10 cellular contexts compared by ENCODE assay signal in the genomic region with DNA sequence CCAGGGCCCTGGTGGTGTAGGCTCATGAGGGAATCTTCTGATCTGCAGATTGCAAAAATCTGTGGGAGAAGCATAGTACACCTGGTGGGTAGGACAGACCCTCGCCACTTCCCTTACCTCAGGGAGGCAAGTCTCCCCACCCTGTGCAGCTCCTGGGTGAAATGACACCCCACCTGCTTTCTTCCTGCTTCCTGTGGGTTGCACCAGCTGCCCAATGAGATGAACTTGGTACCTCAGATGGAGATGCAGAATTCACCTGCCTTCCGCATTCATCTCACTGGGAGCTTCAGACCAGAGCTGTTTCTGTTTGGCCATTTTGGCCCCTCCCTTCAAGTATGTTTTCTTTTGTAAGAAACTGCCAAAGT. TPM values are rescaled to one million over a fixed set of nuclear protein-coding genes. Genes with fewer than 3 reads are reported as not detected.
DNase-seq lines count a peak whose midpoint lies in the region; ATAC-seq, FAIRE-seq and TF ChIP-seq lines count a peak whose summit lies in the region.
"Had no signal": no experiment of that assay in that cellular context is flagged by ENCODE, and none has a peak within 500 bp of the region (broad histone marks: within the 10 kb centered on the region; RNA-seq: fewer than 3 reads in every experiment).

No MANE protein-coding gene starts in this region.

- H3K9me3 Mint-ChIP-seq in effector memory CD8-positive, alpha-beta T cell, result no peaks in the 10 kb centered on the region

- peak overlapping the region; percentile 98 for H3K27ac ChIP-seq in OCI-LY3 (ENCODE audit: low read length)
- H3K27ac ChIP-seq: HL-60 had no signal

- DNase-seq in stimulated activated naive CD4-positive, alpha-beta T cell (lab: John Stamatoyannopoulos, UW), result peak in 4 of 6 experiments; percentile 40 to 64 (median 44)
- no peak for DNase-seq in stimulated activated naive CD4-positive, alpha-beta T cell treated with Interleukin-2 at 50 U/mL for 16 hours (lab: John Stamatoyannopoulos, UW)
- peak; percentile 37 to 45 (median 39) for DNase-seq in effector memory CD8-positive, alpha-beta T cell
- no peak for DNase-seq in NCI-H2081 treated with DMSO at 0.1 percent for 48 hours (lab: John Stamatoyannopoulos, UW)
- no peak for DNase-seq in GM19239 (ENCODE audit: insufficient read length, low spot score)
- no peak for DNase-seq in HT-29 (ENCODE audit: low spot score)
- no peak for DNase-seq in COR-L47 (lab: John Stamatoyannopoulos, UW)

- peak overlapping the region; percentile 75 for H3K9ac ChIP-seq in OCI-LY3 (ENCODE audit: low read length)

- H3K36me3 Mint-ChIP-seq in effector memory CD8-positive, alpha-beta T cell (ENCODE audit: insufficient read depth), result peaks cover 66% of the 10 kb centered on the region

- H3K27me3 Mint-ChIP-seq in effector memory CD8-positive, alpha-beta T cell, result no peaks in the 10 kb centered on the region

- no peak for TF ChIP-seq CTCF in OCI-LY3 (IDR thresholded peaks at IDR 0.05; ENCODE audit: low read depth, low read length)

- ATAC-seq in effector memory CD8-positive, alpha-beta T cell (replicated peaks), result peak; percentile 35

- no peaks in the 10 kb centered on the region for H4K20me1 ChIP-seq in OCI-LY3 (ENCODE audit: insufficient read depth, low read length)

- FAIRE-seq in GM19239 (lab: Jason Lieb, UNC), result no peak

- peaks cover 91% of the 10 kb centered on the region for H3K79me2 ChIP-seq in OCI-LY3 (ENCODE audit: low read length)

- H3K4me3 Mint-ChIP-seq in effector memory CD8-positive, alpha-beta T cell, result peak overlapping the region; percentile 75 to 93
- H3K4me3 Mint-ChIP-seq: nephron had no signal

- H3K4me1 ChIP-seq in OCI-LY3 (ENCODE audit: low read length), result peaks cover 60% of the 10 kb centered on the region

- no peak overlapping the region for H2AFZ ChIP-seq in OCI-LY3 (ENCODE audit: low read depth, low read length)

- peaks cover 29% of the 10 kb centered on the region for H3K9me3 ChIP-seq in OCI-LY3 (ENCODE audit: insufficient read depth, low read length)

- peak overlapping the region; percentile 58 for H3K4me3 ChIP-seq in OCI-LY3 (ENCODE audit: low read length)

- H3K4me1 Mint-ChIP-seq in effector memory CD8-positive, alpha-beta T cell (ENCODE audit: low read depth in 2 of 2), result peaks cover 57 to 71% of the 10 kb centered on the region in 2 donors
- H3K4me1 Mint-ChIP-seq: nephron had no signal

- no peaks in the 10 kb centered on the region for H3K27me3 ChIP-seq in OCI-LY3 (ENCODE audit: low read depth, low read length)

- H3K36me3 ChIP-seq in OCI-LY3 (replicated peaks; ENCODE audit: low read depth, low read length), result peaks cover 53% of the 10 kb centered on the region

- peak overlapping the region; percentile 90 to 92 for H3K27ac Mint-ChIP-seq in effector memory CD8-positive, alpha-beta T cell
- H3K27ac Mint-ChIP-seq: nephron had no signal

- peak overlapping the region; percentile 82 for H3K4me2 ChIP-seq in OCI-LY3 (ENCODE audit: low read length)

RNA-seq across cellular contexts. Expression of a gene that starts 4.7 kb away (rescaled TPM):
- 0.03 and 0.37 TPM in 2 replicates for total RNA-seq in HT-29 (2014; rRNA removed; shearing (Covaris generic))

RNA-seq across cellular contexts. Expression of a gene that starts 58.7 kb away (rescaled TPM):
- total RNA-seq in HT-29 (2014; rRNA removed; shearing (Covaris generic)), result not detected in 2 replicates

Comparison
In these comparisons a context has a peak if more than half of its experiments do, and no peak if none do; other contexts are left out.
1. DNase-seq: peak in stimulated activated naive CD4-positive, alpha-beta T cell (4 of 6) and effector memory CD8-positive, alpha-beta T cell (3 of 3); none in stimulated activated naive CD4-positive, alpha-beta T cell treated with Interleukin-2 at 50 U/mL for 16 hours (single experiment), NCI-H2081 treated with DMSO at 0.1 percent for 48 hours (single experiment), GM19239 (single experiment), HT-29 (single experiment) and COR-L47 (single experiment).